ENCODE assay signal across 2 cellular contexts in genomic region chr15:42315435-42316020, GRCh38.
TF ChIP-seq lines count a peak whose summit lies in the region.

No MANE protein-coding gene starts in this region.

TF ChIP-seq in HepG2, 621 proteins besides CTCF, POLR2A, EP300 and RAD21:
- TF ChIP-seq BRD4 (CRISPR knock-in tag; IDR thresholded peaks at IDR 0.05) (no peak), ZNF7 (CRISPR knock-in tag; IDR thresholded peaks at IDR 0.05) (0 out of 2 replicates have a peak, but pooled peaks have one; percentile 26), SOX13 (IDR thresholded peaks at IDR 0.05) (no peak), SOX13 (CRISPR knock-in tag; conservative IDR thresholded peaks at IDR 0.05 in 1 of 2, IDR thresholded peaks at IDR 0.05 in 1 of 2) (no peak)

TF ChIP-seq in GM12878, 131 proteins besides CTCF, POLR2A, EP300 and RAD21:
- TF ChIP-seq SMAD5 (IDR thresholded peaks at IDR 0.05; ENCODE audit: low read depth) (no peak), WRNIP1 (IDR thresholded peaks at IDR 0.05; ENCODE audit: borderline replicate concordance, low read depth, low read length) (no peak), CBX3 (IDR thresholded peaks at IDR 0.05; ENCODE audit: borderline replicate concordance, low read depth) (no peak)
